ENCODE assay signal across 8 cellular contexts in the genomic region with DNA sequence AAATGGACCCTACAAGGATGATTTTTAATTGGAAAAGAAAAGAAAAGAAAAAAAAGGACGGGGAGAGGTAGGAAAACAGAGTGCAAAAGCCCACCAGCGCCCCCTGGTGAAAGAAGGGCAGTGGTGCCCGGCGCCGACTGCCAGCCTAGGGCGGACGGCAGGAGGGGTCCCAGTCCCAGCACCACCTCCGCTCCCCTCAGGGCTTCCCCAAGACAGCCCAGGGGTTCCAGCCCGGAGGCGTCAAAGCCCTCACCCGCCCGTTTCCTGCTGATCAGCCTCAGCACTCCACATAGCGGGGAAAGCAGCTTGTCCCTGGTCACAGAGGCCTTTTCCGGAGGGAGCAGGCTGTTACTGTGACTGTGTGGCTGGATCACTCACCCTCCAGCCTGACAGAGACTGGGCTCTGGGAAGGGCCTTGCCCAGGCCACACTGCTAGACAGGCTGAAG.
DNase-seq lines count a peak whose midpoint lies in the region; ATAC-seq and TF ChIP-seq lines count a peak whose summit lies in the region.

No MANE protein-coding gene starts in this region.

- no TSS peak for BruUV-seq in HCT116 (replicated peaks; lab: Mats Ljungman, UMichigan)

- TF ChIP-seq POLR2A in HCT116 (IDR thresholded peaks at IDR 0.05; ENCODE audit: borderline replicate concordance, extremely low read depth, insufficient read depth, insufficient read length), result no peak

- POLR2A ChIA-PET in HCT116 (lab: Charles Lee), result no interaction called here

- H3K27me3 ChIP-seq in HCT116 (ENCODE audit: insufficient read depth, low read length) (no peaks in the 10 kb centered on the region), cardiac muscle cell (no peaks in the 10 kb centered on the region)

- TF ChIP-seq RAD21 in HCT116 (IDR thresholded peaks at IDR 0.05; ENCODE audit: low read depth), result peak; percentile 96

- CTCF ChIA-PET in HCT116 (lab: Charles Lee), result interaction anchor here (0.9 to 4.2 kb wide), 8 partner anchors 12 to 728 kb away, joined by 3 to 65 read pairs (median 5); no protein-coding TSS in a partner anchor

- H3K79me2 ChIP-seq in HCT116 (ENCODE audit: insufficient read depth, low read length), result no peaks in the 10 kb centered on the region

- H4K20me1 ChIP-seq in HCT116 (ENCODE audit: insufficient read depth), result no peaks in the 10 kb centered on the region

- no peaks in the 10 kb centered on the region for H3K9me3 Mint-ChIP-seq in activated T-helper 2 cell treated with anti-CD3 and anti-CD28 coated beads, Interferon-gamma antibody, Interleukin-2, Interleukin-4, amounts not matched to agents 10 μg/mL and 5 μg/mL and 100 μg/mL, durations not matched to agents 14 hours and 24 hours and 36 hours

- no peaks in the 10 kb centered on the region for H3K4me1 Mint-ChIP-seq in activated T-helper 2 cell treated with anti-CD3 and anti-CD28 coated beads, Interferon-gamma antibody, Interleukin-2, Interleukin-4, amounts not matched to agents 10 μg/mL and 5 μg/mL and 100 μg/mL, durations not matched to agents 14 hours and 24 hours and 36 hours (ENCODE audit: low read depth)

- H3K4me3 ChIP-seq in HCT116 (replicated peaks in 1 of 2; ENCODE audit: low read depth in 1 of 2, low read length in 2 of 2) (no peak overlapping the region), cardiac muscle cell (no peak overlapping the region)

- H3K27ac ChIP-seq in HCT116 (ENCODE audit: low read depth, low read length) (no peak overlapping the region), cardiac muscle cell (no peak overlapping the region)

- peak; percentile 64 for ATAC-seq in HCT116
- no peak for ATAC-seq in GM18873 (IDR thresholded peaks at IDR 0.05; ENCODE audit: low FRiP score, unreplicated experiment)

- no peaks in the 10 kb centered on the region for H3K9me3 ChIP-seq in HCT116 (ENCODE audit: control insufficient read depth in 1 of 2, insufficient read depth in 1 of 2, low read depth in 1 of 2, low read length in 2 of 2)
- H3K9me3 ChIP-seq in cardiac muscle cell (ENCODE audit: low read depth), result no peaks in the 10 kb centered on the region

- peak overlapping the region; percentile 92 for H2AFZ ChIP-seq in HCT116 (ENCODE audit: low read depth, low read length, poor library complexity, severe bottlenecking)

- no peak overlapping the region for H3K9ac ChIP-seq in HCT116 (ENCODE audit: low read length)

- DNase-seq in DMS79 treated with DMSO at 0.1 percent for 48 hours (lab: John Stamatoyannopoulos, UW), result peak; percentile 81
- peak; percentile 19 for DNase-seq in HCT116 (ENCODE audit: low read depth, low spot score)
- DNase-seq in NCI-H69 (lab: John Stamatoyannopoulos, UW), result peak; percentile 49
- DNase-seq in activated T-helper 2 cell treated with anti-CD3 and anti-CD28 coated beads, Interferon-gamma antibody, Interleukin-2, Interleukin-4, amounts not matched to agents 10 μg/mL and 5 μg/mL and 100 μg/mL, durations not matched to agents 14 hours and 24 hours and 36 hours (ENCODE audit: low spot score), result peak; percentile 26
- DNase-seq in cardiac muscle cell (ENCODE audit: low read depth in 1 of 2, low spot score in 1 of 2), result peak; percentile 62 to 84
- peak; percentile 93 for DNase-seq in retina
- DNase-seq in MV-4-11 (lab: John Stamatoyannopoulos, UW), result no peak

- H3K4me2 ChIP-seq in HCT116 (ENCODE audit: low read length), result peak overlapping the region; percentile 41

- H3K27ac Mint-ChIP-seq in activated T-helper 2 cell treated with anti-CD3 and anti-CD28 coated beads, Interferon-gamma antibody, Interleukin-2, Interleukin-4, amounts not matched to agents 10 μg/mL and 5 μg/mL and 100 μg/mL, durations not matched to agents 14 hours and 24 hours and 36 hours, result no peak overlapping the region

- H3K36me3 ChIP-seq in HCT116 (ENCODE audit: control insufficient read depth in 1 of 2, insufficient read depth in 2 of 2, low read length in 2 of 2), result no peaks in the 10 kb centered on the region
- H3K36me3 ChIP-seq in cardiac muscle cell, result no peaks in the 10 kb centered on the region

- TF ChIP-seq CTCF in HCT116 (IDR thresholded peaks at IDR 0.05 in 2 of 3, conservative IDR thresholded peaks at IDR 0.05 in 1 of 3; ENCODE audit: borderline replicate concordance in 1 of 3, insufficient read depth in 1 of 3, low read depth in 2 of 3, low read length in 2 of 3) (peak; percentile 92 to 96 (median 94)), cardiac muscle cell (IDR thresholded peaks at IDR 0.05; ENCODE audit: low read depth, low read length) (peak; percentile 96)

- H3K36me3 Mint-ChIP-seq in activated T-helper 2 cell treated with anti-CD3 and anti-CD28 coated beads, Interferon-gamma antibody, Interleukin-2, Interleukin-4, amounts not matched to agents 10 μg/mL and 5 μg/mL and 100 μg/mL, durations not matched to agents 14 hours and 24 hours and 36 hours (ENCODE audit: low read depth), result no peaks in the 10 kb centered on the region

- intact Hi-C loops in HCT116 (cut with micrococcal nuclease), result loop anchor here (1.0 to 2.0 kb wide), 3 partner anchors 124 to 376 kb away; no protein-coding TSS in a partner anchor
- intact Hi-C loops in activated T-helper 2 cell treated with anti-CD3 and anti-CD28 coated beads, Interferon-gamma antibody, Interleukin-2, Interleukin-4, amounts not matched to agents 10 μg/mL and 5 μg/mL and 100 μg/mL, durations not matched to agents 14 hours and 24 hours and 36 hours (cut with micrococcal nuclease), result loop anchor here (1.0 kb wide), 1 partner anchor 376 kb away; no protein-coding TSS in a partner anchor

- H3K27me3 Mint-ChIP-seq in activated T-helper 2 cell treated with anti-CD3 and anti-CD28 coated beads, Interferon-gamma antibody, Interleukin-2, Interleukin-4, amounts not matched to agents 10 μg/mL and 5 μg/mL and 100 μg/mL, durations not matched to agents 14 hours and 24 hours and 36 hours (ENCODE audit: low read depth), result peaks cover 10% of the 10 kb centered on the region

- no peak overlapping the region for H3K4me3 Mint-ChIP-seq in activated T-helper 2 cell treated with anti-CD3 and anti-CD28 coated beads, Interferon-gamma antibody, Interleukin-2, Interleukin-4, amounts not matched to agents 10 μg/mL and 5 μg/mL and 100 μg/mL, durations not matched to agents 14 hours and 24 hours and 36 hours (ENCODE audit: low read depth)

- H3K9me2 ChIP-seq in HCT116 (ENCODE audit: insufficient read depth), result no peaks in the 10 kb centered on the region

- RAD21 ChIA-PET in HCT116 (lab: Charles Lee; ENCODE audit: low non-redundant PET in 1 of 2, low total read pairs in 2 of 2, uncharacterized antibody in 2 of 2, unreplicated experiment in 2 of 2), result interaction anchor here (0.7 to 2.4 kb wide), 4 partner anchors 27 to 467 kb away, joined by 3 to 11 read pairs (median 7); no protein-coding TSS in a partner anchor

- peaks cover 5 to 30% of the 10 kb centered on the region in 2 experiments; a peak in 3 of 4 replicates for H3K4me1 ChIP-seq in HCT116 (ENCODE audit: control insufficient read depth in 1 of 2, insufficient read depth in 2 of 2, low read length in 2 of 2)
- peaks cover 4% of the 10 kb centered on the region for H3K4me1 ChIP-seq in cardiac muscle cell (ENCODE audit: low read depth)

TF ChIP-seq in HCT116, 20 proteins besides CTCF, POLR2A, EP300 and RAD21:
- TF ChIP-seq, protein P1, sequence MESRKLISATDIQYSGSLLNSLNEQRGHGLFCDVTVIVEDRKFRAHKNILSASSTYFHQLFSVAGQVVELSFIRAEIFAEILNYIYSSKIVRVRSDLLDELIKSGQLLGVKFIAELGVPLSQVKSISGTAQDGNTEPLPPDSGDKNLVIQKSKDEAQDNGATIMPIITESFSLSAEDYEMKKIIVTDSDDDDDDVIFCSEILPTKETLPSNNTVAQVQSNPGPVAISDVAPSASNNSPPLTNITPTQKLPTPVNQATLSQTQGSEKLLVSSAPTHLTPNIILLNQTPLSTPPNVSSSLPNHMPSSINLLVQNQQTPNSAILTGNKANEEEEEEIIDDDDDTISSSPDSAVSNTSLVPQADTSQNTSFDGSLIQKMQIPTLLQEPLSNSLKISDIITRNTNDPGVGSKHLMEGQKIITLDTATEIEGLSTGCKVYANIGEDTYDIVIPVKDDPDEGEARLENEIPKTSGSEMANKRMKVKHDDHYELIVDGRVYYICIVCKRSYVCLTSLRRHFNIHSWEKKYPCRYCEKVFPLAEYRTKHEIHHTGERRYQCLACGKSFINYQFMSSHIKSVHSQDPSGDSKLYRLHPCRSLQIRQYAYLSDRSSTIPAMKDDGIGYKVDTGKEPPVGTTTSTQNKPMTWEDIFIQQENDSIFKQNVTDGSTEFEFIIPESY (IDR thresholded peaks at IDR 0.05; ENCODE audit: extremely low read depth, insufficient replicate concordance, low read length), result no peak
- TF ChIP-seq, protein P2, sequence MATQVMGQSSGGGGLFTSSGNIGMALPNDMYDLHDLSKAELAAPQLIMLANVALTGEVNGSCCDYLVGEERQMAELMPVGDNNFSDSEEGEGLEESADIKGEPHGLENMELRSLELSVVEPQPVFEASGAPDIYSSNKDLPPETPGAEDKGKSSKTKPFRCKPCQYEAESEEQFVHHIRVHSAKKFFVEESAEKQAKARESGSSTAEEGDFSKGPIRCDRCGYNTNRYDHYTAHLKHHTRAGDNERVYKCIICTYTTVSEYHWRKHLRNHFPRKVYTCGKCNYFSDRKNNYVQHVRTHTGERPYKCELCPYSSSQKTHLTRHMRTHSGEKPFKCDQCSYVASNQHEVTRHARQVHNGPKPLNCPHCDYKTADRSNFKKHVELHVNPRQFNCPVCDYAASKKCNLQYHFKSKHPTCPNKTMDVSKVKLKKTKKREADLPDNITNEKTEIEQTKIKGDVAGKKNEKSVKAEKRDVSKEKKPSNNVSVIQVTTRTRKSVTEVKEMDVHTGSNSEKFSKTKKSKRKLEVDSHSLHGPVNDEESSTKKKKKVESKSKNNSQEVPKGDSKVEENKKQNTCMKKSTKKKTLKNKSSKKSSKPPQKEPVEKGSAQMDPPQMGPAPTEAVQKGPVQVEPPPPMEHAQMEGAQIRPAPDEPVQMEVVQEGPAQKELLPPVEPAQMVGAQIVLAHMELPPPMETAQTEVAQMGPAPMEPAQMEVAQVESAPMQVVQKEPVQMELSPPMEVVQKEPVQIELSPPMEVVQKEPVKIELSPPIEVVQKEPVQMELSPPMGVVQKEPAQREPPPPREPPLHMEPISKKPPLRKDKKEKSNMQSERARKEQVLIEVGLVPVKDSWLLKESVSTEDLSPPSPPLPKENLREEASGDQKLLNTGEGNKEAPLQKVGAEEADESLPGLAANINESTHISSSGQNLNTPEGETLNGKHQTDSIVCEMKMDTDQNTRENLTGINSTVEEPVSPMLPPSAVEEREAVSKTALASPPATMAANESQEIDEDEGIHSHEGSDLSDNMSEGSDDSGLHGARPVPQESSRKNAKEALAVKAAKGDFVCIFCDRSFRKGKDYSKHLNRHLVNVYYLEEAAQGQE (IDR thresholded peaks at IDR 0.05; ENCODE audit: low read depth), result no peak
